13 cellular contexts compared by ENCODE assay signal in the genomic region with DNA sequence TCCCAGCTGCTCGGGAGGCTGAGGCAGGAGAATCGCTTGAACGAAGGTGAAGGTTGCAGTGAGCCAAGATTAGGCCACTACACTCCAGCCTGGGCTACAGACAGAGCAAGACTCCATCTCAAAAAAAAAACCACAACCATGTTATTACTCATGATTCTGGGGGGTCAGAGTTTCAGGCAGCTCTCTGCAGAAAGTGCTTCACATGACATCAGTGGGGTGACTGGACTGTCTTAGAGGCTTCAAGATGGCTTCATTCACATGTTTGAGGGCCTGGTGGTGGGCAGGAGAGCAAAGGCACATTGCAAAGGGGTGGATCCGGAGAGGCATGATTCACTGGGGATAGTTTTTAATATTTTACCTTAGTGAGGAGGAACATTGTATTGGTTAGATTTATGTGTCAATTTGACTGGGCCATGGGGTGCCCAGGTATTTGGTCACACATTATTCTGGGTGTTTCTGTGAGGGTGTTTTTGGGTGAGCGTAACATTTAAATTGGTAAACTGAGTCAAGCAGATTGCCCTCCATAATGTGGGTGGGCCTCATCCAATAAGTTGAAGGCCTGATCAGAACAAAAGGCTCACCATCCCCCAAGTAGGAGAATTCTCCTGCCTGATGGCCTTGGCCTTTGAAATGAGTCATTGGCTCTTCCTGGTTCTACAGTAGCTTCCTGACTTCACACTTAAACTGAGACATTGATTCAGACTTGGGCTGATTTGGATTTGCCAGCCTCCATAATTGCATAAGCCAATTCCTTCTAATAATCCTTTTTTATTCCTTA.
DNase-seq lines count a peak whose midpoint lies in the region; ATAC-seq and TF ChIP-seq lines count a peak whose summit lies in the region.
"Had no signal": no experiment of that assay in that cellular context is flagged by ENCODE, and none has a peak within 500 bp of the region (broad histone marks: within the 10 kb centered on the region; RNA-seq: fewer than 3 reads in every experiment).

No MANE protein-coding gene starts in this region.

- ATAC-seq in upper lobe of left lung (ENCODE audit: low FRiP score in 2 of 2) (no peak), HG02588 (IDR thresholded peaks at IDR 0.05; ENCODE audit: unreplicated experiment) (no peak)
- ATAC-seq: Right ventricle myocardium inferior had no signal

- peaks cover 3% of the 10 kb centered on the region for H3K27me3 Mint-ChIP-seq in activated T-helper 2 cell treated with anti-CD3 and anti-CD28 coated beads, Interferon-gamma antibody, Interleukin-2, Interleukin-4, amounts not matched to agents 10 μg/mL and 5 μg/mL and 100 μg/mL, durations not matched to agents 14 hours and 24 hours and 36 hours (ENCODE audit: low read depth)

- H3K27me3 ChIP-seq in transverse colon: no peaks in the 10 kb centered on the region
- H3K27me3 ChIP-seq in upper lobe of left lung: no peaks in the 10 kb centered on the region
- H3K27me3 ChIP-seq: sigmoid colon had no signal

- H3K9me3 Mint-ChIP-seq in activated T-helper 2 cell treated with anti-CD3 and anti-CD28 coated beads, Interferon-gamma antibody, Interleukin-2, Interleukin-4, amounts not matched to agents 10 μg/mL and 5 μg/mL and 100 μg/mL, durations not matched to agents 14 hours and 24 hours and 36 hours: no peaks in the 10 kb centered on the region

- H3K4me1 ChIP-seq in transverse colon (no peaks in the 10 kb centered on the region), upper lobe of left lung (no peaks in the 10 kb centered on the region)
- H3K4me1 ChIP-seq: sigmoid colon had no signal

- 70 to 94% methylated on average over 2 to 5 of the region's 5 CpGs for WGBS in transverse colon (ENCODE audit: low coverage in 1 of 2), 2 donors
- WGBS in upper lobe of left lung, 2 donors: 90 to 98% methylated on average over 5 of the region's 5 CpGs

- TF ChIP-seq CTCF in transverse colon (IDR thresholded peaks at IDR 0.05) (no peak), upper lobe of left lung (IDR thresholded peaks at IDR 0.05) (no peak)

- TF ChIP-seq POLR2A in transverse colon (IDR thresholded peaks at IDR 0.05): no peak
- TF ChIP-seq POLR2A in upper lobe of left lung (IDR thresholded peaks at IDR 0.05): no peak

- H3K4me3 ChIP-seq in transverse colon (no peak overlapping the region), upper lobe of left lung (no peak overlapping the region)
- H3K4me3 ChIP-seq: sigmoid colon had no signal

- TF ChIP-seq EP300 in transverse colon (IDR thresholded peaks at IDR 0.05; ENCODE audit: low read depth) (no peak), upper lobe of left lung (IDR thresholded peaks at IDR 0.05) (no peak)

- H3K36me3 Mint-ChIP-seq in activated T-helper 2 cell treated with anti-CD3 and anti-CD28 coated beads, Interferon-gamma antibody, Interleukin-2, Interleukin-4, amounts not matched to agents 10 μg/mL and 5 μg/mL and 100 μg/mL, durations not matched to agents 14 hours and 24 hours and 36 hours (ENCODE audit: low read depth): no peaks in the 10 kb centered on the region

- intact Hi-C loops in activated T-helper 2 cell treated with anti-CD3 and anti-CD28 coated beads, Interferon-gamma antibody, Interleukin-2, Interleukin-4, amounts not matched to agents 10 μg/mL and 5 μg/mL and 100 μg/mL, durations not matched to agents 14 hours and 24 hours and 36 hours (cut with micrococcal nuclease): no loop called here
- intact Hi-C loops in transverse colon (cut with DNase I; ENCODE audit: low total_unique reads): no loop called here

- H3K36me3 ChIP-seq in transverse colon: no peaks in the 10 kb centered on the region
- H3K36me3 ChIP-seq in upper lobe of left lung: no peaks in the 10 kb centered on the region
- H3K36me3 ChIP-seq: sigmoid colon had no signal

- no peak overlapping the region for H3K27ac ChIP-seq in transverse colon
- H3K27ac ChIP-seq in upper lobe of left lung: no peak overlapping the region
- H3K27ac ChIP-seq: sigmoid colon had no signal

- peaks cover 7% of the 10 kb centered on the region for H3K4me1 Mint-ChIP-seq in activated T-helper 2 cell treated with anti-CD3 and anti-CD28 coated beads, Interferon-gamma antibody, Interleukin-2, Interleukin-4, amounts not matched to agents 10 μg/mL and 5 μg/mL and 100 μg/mL, durations not matched to agents 14 hours and 24 hours and 36 hours (ENCODE audit: low read depth)

- peak; percentile 58 for DNase-seq in AG08395 (ENCODE audit: low spot score)
- peak; percentile 50 for DNase-seq in GM03348 (ENCODE audit: low spot score)
- DNase-seq in activated T-helper 2 cell treated with anti-CD3 and anti-CD28 coated beads, Interferon-gamma antibody, Interleukin-2, Interleukin-4, amounts not matched to agents 10 μg/mL and 5 μg/mL and 100 μg/mL, durations not matched to agents 14 hours and 24 hours and 36 hours (ENCODE audit: low spot score): no peak
- DNase-seq in hepatic stellate cell (ENCODE audit: low spot score): peak; percentile 60
- DNase-seq in transverse colon: no peak
- DNase-seq in upper lobe of left lung: no peak
- DNase-seq in germinal center (ENCODE audit: low spot score): no peak
- DNase-seq: activated naive CD4-positive, alpha-beta T cell treated with Interleukin-2 at 50 U/mL for 16 hours; COR-L47; NCI-H446 treated with DMSO at 0.1 percent for 48 hours; sigmoid colon had no signal

- peak overlapping the region; percentile 30 for H3K27ac Mint-ChIP-seq in activated T-helper 2 cell treated with anti-CD3 and anti-CD28 coated beads, Interferon-gamma antibody, Interleukin-2, Interleukin-4, amounts not matched to agents 10 μg/mL and 5 μg/mL and 100 μg/mL, durations not matched to agents 14 hours and 24 hours and 36 hours

- in situ Hi-C loops in transverse colon (cut with MboI; ENCODE audit: low pct_ligation_motif_present in 1 of 4, low pct_unique_long_range_greater_than_20kb in 1 of 4, low sequenced_read_pairs in 3 of 4): no loop called here

- H3K4me3 Mint-ChIP-seq in activated T-helper 2 cell treated with anti-CD3 and anti-CD28 coated beads, Interferon-gamma antibody, Interleukin-2, Interleukin-4, amounts not matched to agents 10 μg/mL and 5 μg/mL and 100 μg/mL, durations not matched to agents 14 hours and 24 hours and 36 hours (ENCODE audit: low read depth): no peak overlapping the region

- H3K9me3 ChIP-seq in transverse colon (no peaks in the 10 kb centered on the region), upper lobe of left lung (no peaks in the 10 kb centered on the region)
- H3K9me3 ChIP-seq: sigmoid colon had no signal

Comparison
In these comparisons a context has a peak if more than half of its experiments do, and no peak if none do; other contexts are left out.
1. DNase-seq: peak in AG08395 (single experiment), GM03348 (single experiment) and hepatic stellate cell (single experiment); none in activated T-helper 2 cell treated with anti-CD3 and anti-CD28 coated beads, Interferon-gamma antibody, Interleukin-2, Interleukin-4, amounts not matched to agents 10 μg/mL and 5 μg/mL and 100 μg/mL, durations not matched to agents 14 hours and 24 hours and 36 hours (single experiment), transverse colon (single experiment), upper lobe of left lung (0 of 2) and germinal center (single experiment).